24 cellular contexts compared by ENCODE assay signal in the genomic region with DNA sequence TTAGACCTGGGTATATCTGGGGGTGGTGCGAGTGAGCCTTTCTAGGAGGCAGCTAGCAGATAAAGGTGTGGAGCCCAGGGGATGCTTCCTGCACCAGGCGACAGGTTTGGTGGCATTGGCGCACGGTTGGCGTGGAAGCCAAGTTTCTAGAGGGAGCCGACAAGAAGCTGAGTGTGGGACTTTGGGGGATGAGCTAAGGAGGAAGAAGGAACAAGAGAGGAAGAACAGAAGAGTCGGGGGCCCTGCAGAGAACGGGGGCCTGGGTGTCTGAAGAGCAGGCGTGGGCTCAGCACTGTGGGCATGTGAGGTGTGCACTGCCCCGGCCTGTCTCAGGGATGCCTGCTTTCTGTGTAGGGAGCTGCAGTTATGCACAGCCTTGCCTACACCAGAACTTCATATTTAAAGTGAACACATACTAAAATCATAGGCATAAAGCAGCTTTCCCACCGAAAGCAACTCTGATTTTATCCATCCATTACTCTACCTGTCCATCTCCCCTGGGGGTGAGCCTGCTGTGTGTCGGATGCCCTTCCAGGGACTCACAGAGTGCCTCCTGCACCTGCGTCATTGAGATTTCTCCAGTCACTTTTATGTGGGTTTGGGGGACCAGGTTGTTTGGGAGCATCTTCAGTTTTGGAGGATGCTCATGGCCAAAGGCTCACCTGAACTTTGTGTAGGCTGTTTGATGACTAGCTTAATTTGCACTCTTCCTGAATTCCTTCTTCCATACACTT.
DNase-seq lines count a peak whose midpoint lies in the region; ATAC-seq and TF ChIP-seq lines count a peak whose summit lies in the region.
"Had no signal": no experiment of that assay in that cellular context is flagged by ENCODE, and none has a peak within 500 bp of the region (broad histone marks: within the 10 kb centered on the region; RNA-seq: fewer than 3 reads in every experiment).

No MANE protein-coding gene starts in this region.

- H3K27me3 Mint-ChIP-seq in activated CD4-positive, alpha-beta memory T cell treated with anti-CD3 and anti-CD28 coated beads for 36 hours = no peaks in the 10 kb centered on the region
- H3K27me3 Mint-ChIP-seq in activated CD4-positive, alpha-beta memory T cell treated with anti-CD3 and anti-CD28 coated beads, Interleukin-2, amount 10 ng/mL, durations not matched to agents 7 days and 5 days = no peaks in the 10 kb centered on the region
- H3K27me3 Mint-ChIP-seq in stimulated activated naive CD8-positive, alpha-beta T cell treated with anti-CD3 and anti-CD28 coated beads, Interleukin-15, amount 100 ng/mL, for 72 hours = no peaks in the 10 kb centered on the region

- POLR2A ChIA-PET in activated CD4-positive, alpha-beta memory T cell treated with anti-CD3 and anti-CD28 coated beads for 36 hours (lab: Charles Lee) = no interaction called here
- POLR2A ChIA-PET in activated CD4-positive, alpha-beta memory T cell treated with anti-CD3 and anti-CD28 coated beads, Interleukin-2, amount 10 ng/mL, durations not matched to agents 7 days and 5 days (lab: Charles Lee) = interaction anchor here (1.4 kb wide), 1 partner anchor 9 kb away, joined by 4 read pairs; no protein-coding TSS in a partner anchor
- POLR2A ChIA-PET in HEK293T (lab: Yijun Ruan, JAX) = no interaction called here

- no peaks in the 10 kb centered on the region for H3K9me3 Mint-ChIP-seq in activated CD4-positive, alpha-beta memory T cell treated with anti-CD3 and anti-CD28 coated beads for 36 hours
- H3K9me3 Mint-ChIP-seq in activated CD4-positive, alpha-beta memory T cell treated with anti-CD3 and anti-CD28 coated beads, Interleukin-2, amount 10 ng/mL, durations not matched to agents 7 days and 5 days = no peaks in the 10 kb centered on the region
- no peaks in the 10 kb centered on the region for H3K9me3 Mint-ChIP-seq in stimulated activated naive CD8-positive, alpha-beta T cell treated with anti-CD3 and anti-CD28 coated beads, Interleukin-15, amount 100 ng/mL, for 72 hours
- H3K9me3 Mint-ChIP-seq: GM23338 had no signal

- TF ChIP-seq CTCF in esophagus muscularis mucosa (IDR thresholded peaks at IDR 0.05) (no peak), upper lobe of left lung (IDR thresholded peaks at IDR 0.05) (no peak)

- H3K27ac Mint-ChIP-seq in activated CD4-positive, alpha-beta memory T cell treated with anti-CD3 and anti-CD28 coated beads for 36 hours = no peak overlapping the region
- H3K27ac Mint-ChIP-seq in activated CD4-positive, alpha-beta memory T cell treated with anti-CD3 and anti-CD28 coated beads, Interleukin-2, amount 10 ng/mL, durations not matched to agents 7 days and 5 days = no peak overlapping the region
- H3K27ac Mint-ChIP-seq in stimulated activated naive CD8-positive, alpha-beta T cell treated with anti-CD3 and anti-CD28 coated beads, Interleukin-15, amount 100 ng/mL, for 72 hours = peak overlapping the region in 1 of 2 donors; percentile 79
- H3K27ac Mint-ChIP-seq: GM23338 had no signal

- H3K4me3 ChIP-seq in esophagus muscularis mucosa (no peak overlapping the region), upper lobe of left lung (no peak overlapping the region)
- H3K4me3 ChIP-seq: GM23338 had no signal

- TF ChIP-seq EP300 in esophagus muscularis mucosa (IDR thresholded peaks at IDR 0.05) (no peak), upper lobe of left lung (IDR thresholded peaks at IDR 0.05) (no peak)

- H3K4me3 Mint-ChIP-seq in activated CD4-positive, alpha-beta memory T cell treated with anti-CD3 and anti-CD28 coated beads for 36 hours = no peak overlapping the region
- H3K4me3 Mint-ChIP-seq in activated CD4-positive, alpha-beta memory T cell treated with anti-CD3 and anti-CD28 coated beads, Interleukin-2, amount 10 ng/mL, durations not matched to agents 7 days and 5 days = no peak overlapping the region
- H3K4me3 Mint-ChIP-seq in stimulated activated naive CD8-positive, alpha-beta T cell treated with anti-CD3 and anti-CD28 coated beads, Interleukin-15, amount 100 ng/mL, for 72 hours = no peak overlapping the region
- H3K4me3 Mint-ChIP-seq: GM23338 had no signal

- ATAC-seq in stimulated activated naive CD8-positive, alpha-beta T cell treated with anti-CD3 and anti-CD28 coated beads, Interleukin-15, amount 100 ng/mL, for 72 hours = peak; percentile 7
- no peak for ATAC-seq in stimulated activated naive CD8-positive, alpha-beta T cell treated with anti-CD3 and anti-CD28 coated beads, Interleukin-15, Interleukin-2, amounts not matched to agents 100 U/mL and 50 U/mL, for 24 hours
- ATAC-seq in upper lobe of left lung (ENCODE audit: low FRiP score in 2 of 2) = no peak
- no peak for ATAC-seq in HG02763 (IDR thresholded peaks at IDR 0.05; ENCODE audit: unreplicated experiment)
- ATAC-seq: GM23338 had no signal

- CTCF ChIA-PET in activated CD4-positive, alpha-beta memory T cell treated with anti-CD3 and anti-CD28 coated beads for 36 hours (lab: Charles Lee) = interaction anchor here (1.1 kb wide), 1 partner anchor 152 kb away, joined by 4 read pairs; no protein-coding TSS in a partner anchor
- CTCF ChIA-PET in activated CD4-positive, alpha-beta memory T cell treated with anti-CD3 and anti-CD28 coated beads, Interleukin-2, amount 10 ng/mL, durations not matched to agents 7 days and 5 days (lab: Charles Lee) = no interaction called here
- CTCF ChIA-PET in HEK293T (lab: Yijun Ruan, JAX) = no interaction called here

- no peaks in the 10 kb centered on the region for H3K36me3 Mint-ChIP-seq in activated CD4-positive, alpha-beta memory T cell treated with anti-CD3 and anti-CD28 coated beads for 36 hours
- H3K36me3 Mint-ChIP-seq in activated CD4-positive, alpha-beta memory T cell treated with anti-CD3 and anti-CD28 coated beads, Interleukin-2, amount 10 ng/mL, durations not matched to agents 7 days and 5 days (ENCODE audit: low read depth) = no peaks in the 10 kb centered on the region

- H3K4me1 ChIP-seq in esophagus muscularis mucosa (peaks cover 4 to 47% (median 32%) of the 10 kb centered on the region in 4 donors), upper lobe of left lung (no peaks in the 10 kb centered on the region)

- H3K9me3 ChIP-seq in esophagus muscularis mucosa = no peaks in the 10 kb centered on the region
- no peaks in the 10 kb centered on the region for H3K9me3 ChIP-seq in upper lobe of left lung

- H3K27ac ChIP-seq in esophagus muscularis mucosa (replicated peaks in 1 of 4) (no peak overlapping the region), upper lobe of left lung (no peak overlapping the region)
- H3K27ac ChIP-seq: C4-2B, KMS-11 had no signal

- H3K36me3 ChIP-seq in esophagus muscularis mucosa = no peaks in the 10 kb centered on the region
- no peaks in the 10 kb centered on the region for H3K36me3 ChIP-seq in upper lobe of left lung

- peak; percentile 5 for DNase-seq in activated CD4-positive, alpha-beta memory T cell treated with anti-CD3 and anti-CD28 coated beads for 36 hours
- DNase-seq in activated CD4-positive, alpha-beta memory T cell treated with anti-CD3 and anti-CD28 coated beads, Interleukin-2, amount 10 ng/mL, durations not matched to agents 7 days and 5 days = no peak
- no peak for DNase-seq in stimulated activated naive CD8-positive, alpha-beta T cell treated with anti-CD3 and anti-CD28 coated beads, Interleukin-15, amount 100 ng/mL, for 72 hours
- no peak for DNase-seq in stimulated activated naive CD8-positive, alpha-beta T cell treated with anti-CD3 and anti-CD28 coated beads, Interleukin-15, Interleukin-2, amounts not matched to agents 100 U/mL and 50 U/mL, for 24 hours
- DNase-seq in esophagus muscularis mucosa (ENCODE audit: extremely low spot score) = peak; percentile 66
- no peak for DNase-seq in upper lobe of left lung
- no peak for DNase-seq in HEK293T (ENCODE audit: extremely low spot score)
- DNase-seq: 8988T; DMS53; GDM1; HCEC 1CT; IMR-90; NCI-H1105; NCI-H146; NCI-H2029; NCI-H226; NCI-H510A treated with DMSO at 0.1 percent for 48 hours; NCI-H774; NK-92 treated with Interleukin-12 subunit alpha and Interleukin-12 subunit beta, amount 100 ng/mL, for 24 hours; SIG-M5 had no signal

- intact Hi-C loops in activated CD4-positive, alpha-beta memory T cell treated with anti-CD3 and anti-CD28 coated beads for 36 hours (cut with micrococcal nuclease) = no loop called here
- intact Hi-C loops in esophagus muscularis mucosa (cut with DNase I) = no loop called here

- peaks cover 28% of the 10 kb centered on the region for H3K4me1 Mint-ChIP-seq in activated CD4-positive, alpha-beta memory T cell treated with anti-CD3 and anti-CD28 coated beads for 36 hours (ENCODE audit: low read depth)
- H3K4me1 Mint-ChIP-seq in activated CD4-positive, alpha-beta memory T cell treated with anti-CD3 and anti-CD28 coated beads, Interleukin-2, amount 10 ng/mL, durations not matched to agents 7 days and 5 days = peaks cover 27% of the 10 kb centered on the region
- H3K4me1 Mint-ChIP-seq in stimulated activated naive CD8-positive, alpha-beta T cell treated with anti-CD3 and anti-CD28 coated beads, Interleukin-15, amount 100 ng/mL, for 72 hours = peaks cover 55% of the 10 kb centered on the region

- H3K27me3 ChIP-seq in esophagus muscularis mucosa = no peaks in the 10 kb centered on the region
- no peaks in the 10 kb centered on the region for H3K27me3 ChIP-seq in upper lobe of left lung

- no peak for TF ChIP-seq POLR2A in esophagus muscularis mucosa (IDR thresholded peaks at IDR 0.05; ENCODE audit: low read depth)
- TF ChIP-seq POLR2A in upper lobe of left lung (IDR thresholded peaks at IDR 0.05) = no peak

- 87% methylated on average over 13 of the region's 13 CpGs for WGBS in esophagus muscularis mucosa
- 90 to 94% methylated on average over 13 of the region's 13 CpGs for WGBS in upper lobe of left lung, 2 donors

TF ChIP-seq in HEK293T, 16 proteins besides CTCF, POLR2A, EP300 and RAD21:
- TF ChIP-seq SUZ12 (IDR thresholded peaks at IDR 0.05) = no peak
- no peak for TF ChIP-seq HDGF (IDR thresholded peaks at IDR 0.05; ENCODE audit: borderline replicate concordance)
- no peak for TF ChIP-seq LEF1 (IDR thresholded peaks at IDR 0.05; ENCODE audit: borderline replicate concordance)
- no peak for TF ChIP-seq ARNT (IDR thresholded peaks at IDR 0.05)
- TF ChIP-seq CTBP1 (IDR thresholded peaks at IDR 0.05; ENCODE audit: borderline replicate concordance) = no peak
- TF ChIP-seq SP1 (IDR thresholded peaks at IDR 0.05) = no peak
- TF ChIP-seq ELF4 (IDR thresholded peaks at IDR 0.05) = no peak

Comparison
In these comparisons a context has a peak if more than half of its experiments do, and no peak if none do; other contexts are left out.
1. DNase-seq: peak in activated CD4-positive, alpha-beta memory T cell treated with anti-CD3 and anti-CD28 coated beads for 36 hours (single experiment) and esophagus muscularis mucosa (single experiment); none in activated CD4-positive, alpha-beta memory T cell treated with anti-CD3 and anti-CD28 coated beads, Interleukin-2, amount 10 ng/mL, durations not matched to agents 7 days and 5 days (single experiment), stimulated activated naive CD8-positive, alpha-beta T cell treated with anti-CD3 and anti-CD28 coated beads, Interleukin-15, amount 100 ng/mL, for 72 hours (0 of 2), stimulated activated naive CD8-positive, alpha-beta T cell treated with anti-CD3 and anti-CD28 coated beads, Interleukin-15, Interleukin-2, amounts not matched to agents 100 U/mL and 50 U/mL, for 24 hours (single experiment), upper lobe of left lung (0 of 2) and HEK293T (single experiment).